ENCODE assay signal across 9 cellular contexts in genomic region chr1:64223329-64224151, GRCh38. TPM values are rescaled to one million over a fixed set of nuclear protein-coding genes. Genes with fewer than 3 reads are reported as not detected.
A peak's percentile ranks its signal among the peaks of the same experiment; 100 is the strongest.
DNase-seq lines count a peak whose midpoint lies in the region; ATAC-seq and TF ChIP-seq lines count a peak whose summit lies in the region.
"Had no signal": no experiment of that assay in that cellular context is flagged by ENCODE, and none has a peak within 500 bp of the region (broad histone marks: within the 10 kb centered on the region; RNA-seq: fewer than 3 reads in every experiment).

No MANE protein-coding gene starts in this region.

- H3K27me3 Mint-ChIP-seq in chondrocyte (ENCODE audit: low read depth) = no peaks in the 10 kb centered on the region

- TF ChIP-seq CTCF in AG09319 (IDR thresholded peaks at IDR 0.05; ENCODE audit: low read depth, low read length) (no peak), chondrocyte (IDR thresholded peaks at IDR 0.05) (no peak)

- H3K9me3 Mint-ChIP-seq in chondrocyte (ENCODE audit: low read depth) = no peaks in the 10 kb centered on the region

- H3K27ac Mint-ChIP-seq in chondrocyte (ENCODE audit: unreplicated experiment) = peak overlapping the region; percentile 89

- in situ Hi-C loops in G401 (cut with HindIII; ENCODE audit: low sequenced_read_pairs) = no loop called here
- in situ Hi-C loops in KBM-7 (cut with MboI; ENCODE audit: low pct_unique_long_range_greater_than_20kb, low sequenced_read_pairs) = no loop called here

- DNase-seq in AG09319 (ENCODE audit: extremely low read depth, low read depth) = peak; percentile 29
- peak; percentile 68 for DNase-seq in HS-5 (ENCODE audit: low read depth)
- no peak for DNase-seq in chondrocyte (ENCODE audit: low spot score)
- no peak for DNase-seq in G401 (ENCODE audit: low spot score)
- no peak for DNase-seq in KBM-7
- DNase-seq in OCI-M2 (lab: John Stamatoyannopoulos, UW; ENCODE audit: unreplicated experiment) = no peak
- DNase-seq in NK-92 treated with Interleukin-12 subunit alpha and Interleukin-12 subunit beta, amount 100 ng/mL, for 24 hours (lab: John Stamatoyannopoulos, UW) = no peak

- ATAC-seq in GM21390 (IDR thresholded peaks at IDR 0.05; ENCODE audit: unreplicated experiment) = peak; percentile 77

- peaks cover 2% of the 10 kb centered on the region for H3K36me3 Mint-ChIP-seq in chondrocyte (ENCODE audit: low read depth)

- peaks cover 25% of the 10 kb centered on the region for H3K4me1 Mint-ChIP-seq in chondrocyte (ENCODE audit: low read depth)

- H3K4me3 Mint-ChIP-seq in chondrocyte (ENCODE audit: unreplicated experiment) = no peak overlapping the region

RNA-seq across cellular contexts. Expression of gene UBE2U, which starts 20.1 kb away (rescaled TPM):
- total RNA-seq in chondrocyte = 0.27 TPM in 1 of 3 replicates, not detected in the others
- total RNA-seq in G401 (2014; rRNA removed; shearing (Covaris generic)) = not detected in 2 replicates
- total RNA-seq: skeletal muscle tissue had no signal

Comparison
In these comparisons a context has a peak if more than half of its experiments do, and no peak if none do; other contexts are left out.
1. DNase-seq: peak in AG09319 (single experiment) and HS-5 (single experiment); none in chondrocyte (single experiment), G401 (single experiment), KBM-7 (single experiment), OCI-M2 (single experiment) and NK-92 treated with Interleukin-12 subunit alpha and Interleukin-12 subunit beta, amount 100 ng/mL, for 24 hours (single experiment).